Comparison of ENCODE assay signal across 17 cellular contexts in the genomic region with DNA sequence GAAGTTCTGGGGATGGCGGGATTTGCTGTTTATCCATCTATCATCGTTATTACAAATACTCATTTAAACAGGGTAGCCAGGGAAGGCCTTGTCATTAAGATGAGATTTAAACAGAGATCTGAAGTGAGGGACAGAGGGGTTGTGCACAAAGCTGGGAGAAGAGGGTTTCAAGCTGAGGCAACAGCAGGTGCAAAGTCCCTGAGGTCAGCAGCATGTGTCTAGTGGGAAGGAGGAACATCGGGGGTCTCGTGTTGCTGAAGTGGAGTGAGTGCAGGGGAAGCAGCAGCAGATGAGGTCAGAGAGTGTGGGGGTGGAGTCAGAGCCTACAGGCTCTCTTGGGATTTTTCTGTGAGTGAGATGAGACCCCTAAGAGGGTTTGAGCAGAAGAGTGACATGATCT. TPM values are rescaled to one million over a fixed set of nuclear protein-coding genes. Genes with fewer than 3 reads are reported as not detected.
DNase-seq lines count a peak whose midpoint lies in the region; ATAC-seq and TF ChIP-seq lines count a peak whose summit lies in the region.
"Had no signal": no experiment of that assay in that cellular context is flagged by ENCODE, and none has a peak within 500 bp of the region (broad histone marks: within the 10 kb centered on the region; RNA-seq: fewer than 3 reads in every experiment).

No MANE protein-coding gene starts in this region.

- H3K36me3 ChIP-seq in BLaER1: no peaks in the 10 kb centered on the region
- H3K36me3 ChIP-seq in HEK293 (ENCODE audit: control insufficient read depth in 2 of 2, insufficient read depth in 1 of 2, low read length in 2 of 2): no peaks in the 10 kb centered on the region

- no peak overlapping the region for H3K27ac ChIP-seq in BLaER1
- H3K27ac ChIP-seq in HEK293 (ENCODE audit: extremely low read depth, low read depth, low read length): no peak overlapping the region

- H3K9me3 ChIP-seq in BLaER1 (no peaks in the 10 kb centered on the region), HEK293 (ENCODE audit: control insufficient read depth, insufficient read depth, low read depth, low read length) (no peaks in the 10 kb centered on the region)
- H3K9me3 ChIP-seq: Caco-2 had no signal

- TF ChIP-seq CTCF in HEK293 (tag by site-specific recombination; IDR thresholded peaks at IDR 0.05): no peak

- DNase-seq in NCI-H82 treated with DMSO at 0.1 percent for 48 hours (lab: John Stamatoyannopoulos, UW; ENCODE audit: unreplicated experiment) (peak; percentile 77), posterior vena cava (ENCODE audit: low spot score) (peak; percentile 13), NK-92 (lab: John Stamatoyannopoulos, UW; ENCODE audit: unreplicated experiment) (no peak), HT-29 (ENCODE audit: low spot score) (no peak)
- DNase-seq: 8988T; Caco-2; CD4-positive, CD25-positive, alpha-beta regulatory T cell; CD8-positive, alpha-beta memory T cell; DMS153; DMS79; GDM1; GOT3; H7 had no signal

- intact Hi-C loops in posterior vena cava (cut with DNase I): no loop called here

- H3K4me3 ChIP-seq in BLaER1 (no peak overlapping the region), HEK293 (ENCODE audit: low read depth, low read length) (no peak overlapping the region)

- no peak overlapping the region for H3K9ac ChIP-seq in BLaER1

- peaks cover 2% of the 10 kb centered on the region; the same call in 1 of the 2 replicates for H4K20me1 ChIP-seq in BLaER1

- CTCF ChIA-PET in HEK293 (lab: Yijun Ruan, JAX): no interaction called here

- H3K27me3 ChIP-seq in BLaER1: peaks cover 11% of the 10 kb centered on the region

- H3K4me2 ChIP-seq in BLaER1: peak overlapping the region; percentile 69

- no peak for ATAC-seq in GM19035 (IDR thresholded peaks at IDR 0.05; ENCODE audit: unreplicated experiment)

- POLR2A ChIA-PET in HEK293 (lab: Yijun Ruan, JAX): interaction anchor here (1.2 kb wide), 1 partner anchor 40 kb away, joined by 3 read pairs; no protein-coding TSS in a partner anchor

- H3K4me1 ChIP-seq in BLaER1 (peaks cover 26% of the 10 kb centered on the region), HEK293 (ENCODE audit: control insufficient read depth, insufficient read depth, low read length) (no peaks in the 10 kb centered on the region)
- H3K4me1 ChIP-seq: Caco-2 had no signal

TF ChIP-seq in HEK293, 187 proteins besides CTCF, POLR2A, EP300 and RAD21:
- TF ChIP-seq HOXC10 (CRISPR knock-in tag; IDR thresholded peaks at IDR 0.05) (no peak), ZNF623 (tag by site-specific recombination; IDR thresholded peaks at IDR 0.05) (peak; percentile 95), EGR2 (tag by site-specific recombination; IDR thresholded peaks at IDR 0.05; ENCODE audit: low read depth) (peak; percentile 22; the same call in 1 of the 2 replicates), ZIC2 (tag by site-specific recombination; IDR thresholded peaks at IDR 0.05) (peak; percentile 72)
- TF ChIP-seq, protein P1, sequence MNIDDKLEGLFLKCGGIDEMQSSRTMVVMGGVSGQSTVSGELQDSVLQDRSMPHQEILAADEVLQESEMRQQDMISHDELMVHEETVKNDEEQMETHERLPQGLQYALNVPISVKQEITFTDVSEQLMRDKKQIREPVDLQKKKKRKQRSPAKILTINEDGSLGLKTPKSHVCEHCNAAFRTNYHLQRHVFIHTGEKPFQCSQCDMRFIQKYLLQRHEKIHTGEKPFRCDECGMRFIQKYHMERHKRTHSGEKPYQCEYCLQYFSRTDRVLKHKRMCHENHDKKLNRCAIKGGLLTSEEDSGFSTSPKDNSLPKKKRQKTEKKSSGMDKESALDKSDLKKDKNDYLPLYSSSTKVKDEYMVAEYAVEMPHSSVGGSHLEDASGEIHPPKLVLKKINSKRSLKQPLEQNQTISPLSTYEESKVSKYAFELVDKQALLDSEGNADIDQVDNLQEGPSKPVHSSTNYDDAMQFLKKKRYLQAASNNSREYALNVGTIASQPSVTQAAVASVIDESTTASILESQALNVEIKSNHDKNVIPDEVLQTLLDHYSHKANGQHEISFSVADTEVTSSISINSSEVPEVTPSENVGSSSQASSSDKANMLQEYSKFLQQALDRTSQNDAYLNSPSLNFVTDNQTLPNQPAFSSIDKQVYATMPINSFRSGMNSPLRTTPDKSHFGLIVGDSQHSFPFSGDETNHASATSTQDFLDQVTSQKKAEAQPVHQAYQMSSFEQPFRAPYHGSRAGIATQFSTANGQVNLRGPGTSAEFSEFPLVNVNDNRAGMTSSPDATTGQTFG (tag by site-specific recombination; IDR thresholded peaks at IDR 0.05; ENCODE audit: borderline replicate concordance): no peak

RNA-seq across cellular contexts. Expression of gene CDH22, which starts 52.0 kb away (rescaled TPM):
- under 1 TPM; 0.28 to 0.29 TPM for total RNA-seq in posterior vena cava
- total RNA-seq in HT-29 (2014; rRNA removed; shearing (Covaris generic)): not detected in 2 replicates
- total RNA-seq: A673; CD4-positive, CD25-positive, alpha-beta regulatory T cell; CD8-positive, alpha-beta memory T cell had no signal

Comparison
In these comparisons a context has a peak if more than half of its experiments do, and no peak if none do; other contexts are left out.
1. DNase-seq: peak in NCI-H82 treated with DMSO at 0.1 percent for 48 hours (single experiment) and posterior vena cava (single experiment); none in NK-92 (single experiment) and HT-29 (single experiment).